16 cellular contexts compared by ENCODE assay signal in genomic region chr4:8306511-8307021, GRCh38. TPM values are rescaled to one million over a fixed set of nuclear protein-coding genes. Genes with fewer than 3 reads are reported as not detected.
DNase-seq lines count a peak whose midpoint lies in the region; ATAC-seq, FAIRE-seq and TF ChIP-seq lines count a peak whose summit lies in the region.
"Had no signal": no experiment of that assay in that cellular context is flagged by ENCODE, and none has a peak within 500 bp of the region (broad histone marks: within the 10 kb centered on the region; RNA-seq: fewer than 3 reads in every experiment).

No MANE protein-coding gene starts in this region.

- intact Hi-C loops in K562 (cut with micrococcal nuclease) (loop anchor here (10.0 kb wide), 1 partner anchor 62 kb away; no protein-coding TSS in a partner anchor), right cardiac atrium (cut with DNase I) (no loop called here), gastrocnemius medialis (cut with DNase I; ENCODE audit: low total_unique reads) (no loop called here)

- TF ChIP-seq EP300 in K562 (IDR thresholded peaks at IDR 0.05; ENCODE audit: low read length) = no peak

- no peaks in the 10 kb centered on the region; the same call in 2 of the 3 replicates for H3K36me3 Mint-ChIP-seq in GM23338 (ENCODE audit: low read depth)

- no peak for TF ChIP-seq RAD21 in K562 (CRISPR knock-in tag; conservative IDR thresholded peaks at IDR 0.05 in 1 of 2, IDR thresholded peaks at IDR 0.05 in 1 of 2)

- H3K4me2 ChIP-seq in GM23338 (no peak overlapping the region), K562 (ENCODE audit: insufficient read depth, low read length) (no peak overlapping the region)

- no TSS peak for BruUV-seq in K562 (replicated peaks; lab: Mats Ljungman, UMichigan)

- H3K4me3 Mint-ChIP-seq in GM23338 = no peak overlapping the region

- no peak; a peak in 1 of 4 replicates for TF ChIP-seq CTCF in GM23338 (conservative IDR thresholded peaks at IDR 0.05; ENCODE audit: low read depth in 2 of 2)
- TF ChIP-seq CTCF in K562 (IDR thresholded peaks at IDR 0.05 in 2 of 3, conservative IDR thresholded peaks at IDR 0.05 in 1 of 3; ENCODE audit: insufficient read depth in 2 of 3, low read depth in 1 of 3, low read length in 3 of 3) = no peak
- TF ChIP-seq CTCF in gastrocnemius medialis (IDR thresholded peaks at IDR 0.05 in 4 of 5, conservative IDR thresholded peaks at IDR 0.05 in 1 of 5) = peak in 1 of 5 experiments; percentile 12

- H3K4me1 ChIP-seq in GM23338 (ENCODE audit: insufficient read depth) = no peaks in the 10 kb centered on the region
- H3K4me1 ChIP-seq in K562 (replicated peaks in 1 of 2; ENCODE audit: control insufficient read depth in 2 of 2, insufficient read depth in 2 of 2, low read length in 2 of 2) = peaks cover 22 to 71% of the 10 kb centered on the region in 2 experiments; a peak in 4 of 5 replicates
- H3K4me1 ChIP-seq in right cardiac atrium (ENCODE audit: control insufficient read depth, insufficient read depth, low read length) = peaks cover 4% of the 10 kb centered on the region
- H3K4me1 ChIP-seq in gastrocnemius medialis = peaks cover 17 to 35% of the 10 kb centered on the region in 2 donors

- H3K9me1 ChIP-seq in K562 (ENCODE audit: control insufficient read depth, insufficient read depth, low read length) = no peaks in the 10 kb centered on the region

- no peaks in the 10 kb centered on the region for H3K9me3 Mint-ChIP-seq in GM23338

- in situ Hi-C loops in K562 (cut with MboI) (no loop called here), gastrocnemius medialis (cut with MboI; ENCODE audit: low sequenced_read_pairs in 4 of 4) (no loop called here)

- no peak for FAIRE-seq in K562 (lab: Jason Lieb, UNC)

- CTCF ChIA-PET in K562 (lab: Yijun Ruan, JAX; ENCODE audit: low intra/inter-chr PET ratio) = no interaction called here

- H3K27me3 Mint-ChIP-seq in GM23338 (ENCODE audit: insufficient read depth, low read depth, poor library complexity) = peaks cover 16% of the 10 kb centered on the region

- H3K4me3 ChIP-seq in GM23338 (no peak overlapping the region), K562 (no peak overlapping the region), right cardiac atrium (ENCODE audit: low read length) (no peak overlapping the region), gastrocnemius medialis (no peak overlapping the region)
- H3K4me3 ChIP-seq: mucosa of descending colon had no signal

- H3K27ac Mint-ChIP-seq in GM23338 = no peak overlapping the region
- H3K27ac Mint-ChIP-seq: progenitor cell of endocrine pancreas had no signal

- H3K27ac ChIP-seq in GM23338 (ENCODE audit: low read depth) (no peak overlapping the region), K562 (ENCODE audit: extremely low read depth, low read depth, low read length) (no peak overlapping the region; the same call in 2 of the 3 replicates), right cardiac atrium (ENCODE audit: low read length) (no peak overlapping the region), gastrocnemius medialis (peak overlapping the region in 3 of 4 donors; percentile 5 to 71 (median 19))

- ATAC-seq in GM23338 (peak; percentile 57), K562 (no peak), right cardiac atrium (peak; percentile 7 to 19), gastrocnemius medialis (no peak), HG03460 (IDR thresholded peaks at IDR 0.05; ENCODE audit: unreplicated experiment) (no peak), GM18520 (IDR thresholded peaks at IDR 0.05; ENCODE audit: unreplicated experiment) (no peak)
- ATAC-seq: mucosa of descending colon, Panc1 had no signal

- H3K79me2 ChIP-seq in GM23338 (replicated peaks; ENCODE audit: insufficient read depth) (no peaks in the 10 kb centered on the region), K562 (ENCODE audit: control insufficient read depth, insufficient read depth, low read length) (no peaks in the 10 kb centered on the region)

- POLR2A ChIA-PET in K562 (lab: Yijun Ruan, JAX) = interaction anchor here (0.6 to 1.2 kb wide), 4 partner anchors 11 to 53 kb away, joined by 3 to 6 read pairs (median 4); no protein-coding TSS in a partner anchor

- H3K9me2 ChIP-seq in GM23338 (ENCODE audit: insufficient read depth) = no peaks in the 10 kb centered on the region

- H3K4me1 Mint-ChIP-seq in GM23338 = peaks cover 4% of the 10 kb centered on the region; the same call in 2 of the 3 replicates

- 63% methylated on average over 11 of the region's 16 CpGs for WGBS in K562 (ENCODE audit: insufficient coverage, low coverage, missing lambda C conversion rate)
- 35% methylated on average over 16 of the region's 16 CpGs for WGBS in right cardiac atrium

- H3K27me3 ChIP-seq in GM23338 (ENCODE audit: insufficient read depth) (no peaks in the 10 kb centered on the region), K562 (ENCODE audit: control insufficient read depth in 2 of 2, insufficient read depth in 2 of 2, low read length in 2 of 2) (peaks cover 0 to 3% of the 10 kb centered on the region in 2 experiments; a peak in 1 of 5 replicates), right cardiac atrium (ENCODE audit: control insufficient read depth, insufficient read depth) (no peaks in the 10 kb centered on the region), gastrocnemius medialis (no peaks in the 10 kb centered on the region)

- H3F3A ChIP-seq in GM23338 (replicated peaks; ENCODE audit: low read depth) = no peaks in the 10 kb centered on the region

- DNase-seq in GM23338 (ENCODE audit: low spot score) = peak; percentile 20
- DNase-seq in K562 (ENCODE audit: extremely low read depth in 1 of 4, low spot score in 3 of 4) = peak in 1 of 4 experiments; percentile 19
- DNase-seq in right cardiac atrium = peak in 2 of 3 donors; percentile 80
- DNase-seq in gastrocnemius medialis = peak in 1 of 2 donors; percentile 30
- no peak for DNase-seq in NCI-H1048 (lab: John Stamatoyannopoulos, UW)
- DNase-seq in activated CD4-positive, alpha-beta T cell treated with anti-CD3 and anti-CD28 coated beads for 48 hours = no peak
- DNase-seq: activated CD4-positive, alpha-beta T cell treated with anti-CD3 and anti-CD28 coated beads for 4 hours; mucosa of descending colon; NCI-H1694; NCI-H69; stimulated activated CD4-positive, alpha-beta T cell treated with anti-CD3 and anti-CD28 coated beads, Interleukin-2, amount 100 ng/mL, for 24 hours; T-helper 1 cell had no signal

- no peaks in the 10 kb centered on the region for H3K36me3 ChIP-seq in GM23338 (ENCODE audit: insufficient read depth)
- H3K36me3 ChIP-seq in K562 (ENCODE audit: control insufficient read depth, insufficient read depth, low read length) = no peaks in the 10 kb centered on the region
- no peaks in the 10 kb centered on the region for H3K36me3 ChIP-seq in gastrocnemius medialis

- no peak for TF ChIP-seq POLR2A in K562 (conservative IDR thresholded peaks at IDR 0.05)
- no peak for TF ChIP-seq POLR2A in gastrocnemius medialis (IDR thresholded peaks at IDR 0.05)

- no peaks in the 10 kb centered on the region; the same call in 1 of the 2 replicates for H3K9me3 ChIP-seq in K562 (replicated peaks; ENCODE audit: control insufficient read depth, insufficient read depth, low read depth, low read length)
- H3K9me3 ChIP-seq in right cardiac atrium (ENCODE audit: control insufficient read depth, low read length) = no peaks in the 10 kb centered on the region
- no peaks in the 10 kb centered on the region for H3K9me3 ChIP-seq in gastrocnemius medialis
- H3K9me3 ChIP-seq: mucosa of descending colon had no signal

- H3K9ac ChIP-seq in K562 (ENCODE audit: insufficient read depth in 1 of 2, low read depth in 2 of 2, low read length in 2 of 2) = peak overlapping the region in 1 of 2 experiments; percentile 32; a peak in 1 of 4 replicates

- H2AFZ ChIP-seq in GM23338 = no peak overlapping the region
- H2AFZ ChIP-seq in K562 (ENCODE audit: low read depth, low read length) = no peak overlapping the region

- H4K20me1 ChIP-seq in GM23338 (replicated peaks; ENCODE audit: insufficient read depth) (no peaks in the 10 kb centered on the region), K562 (replicated peaks; ENCODE audit: control insufficient read depth, insufficient read depth, low read length) (0 out of 2 replicates have a peak, but pooled peaks cover 3% of the 10 kb centered on the region)

TF ChIP-seq in GM23338, 12 proteins besides CTCF, POLR2A, EP300 and RAD21 (continues in another document):
- TF ChIP-seq EZH2 (IDR thresholded peaks at IDR 0.05; ENCODE audit: low read depth, unreplicated experiment) = no peak

RNA-seq across cellular contexts. Expression of gene HTRA3, which starts 37.0 kb away (rescaled TPM):
- 1.8 and 3.6 TPM in 2 replicates for total RNA-seq in GM23338 (2014; rRNA removed; shearing (Covaris generic))
- 1.3 and 1.4 TPM in 2 replicates for polyA plus RNA-seq in GM23338 (2016; fragmentation: Nextera tagmentation; extraction: Ambion mirVana)
- total RNA-seq in K562 (2011; cell fraction: chromatin; rRNA removed; ENCODE audit: low replicate concordance) = 0.14 TPM in 1 of 2 replicates, not detected in the other
- 0.17 and 0.53 TPM in 2 replicates for total RNA-seq in K562 (2011; cell fraction: nucleolus; rRNA removed)
- 0.15 TPM in 1 of 2 replicates, not detected in the other for total RNA-seq in K562 (2011; cell fraction: nucleoplasm; rRNA removed)
- total RNA-seq in K562 (2014; rRNA removed) = not detected in 2 replicates
- total RNA-seq in K562 (2014; rRNA removed; fragmentation: Illumina TruSeq; extraction: Trizol) = not detected in 2 replicates
- not detected in 2 replicates for total RNA-seq in K562 (2015; rRNA removed; fragmentation: Illumina TruSeq; extraction: Trizol)
- 0.16 TPM in 1 of 2 replicates, not detected in the other for total RNA-seq in K562 (2021)
- 0.04 and 0.18 TPM in 2 replicates for polyA plus RNA-seq in K562 (2011; rRNA removed)
- 0.09 and 0.10 TPM in 2 replicates for polyA plus RNA-seq in K562 (2011; cell fraction: cytosol; rRNA removed)
- 0.14 and 0.15 TPM in 2 replicates for polyA plus RNA-seq in K562 (2011; cell fraction: nucleus; rRNA removed)
- polyA plus RNA-seq in K562 (2012) = 0.20 and 0.42 TPM in 2 replicates
- polyA plus RNA-seq in K562 (2014; fragmentation: Illumina TruSeq; extraction: Trizol) = 0.07 TPM in 1 of 2 replicates, not detected in the other
- not detected for polyA plus RNA-seq in K562 (2014; fragmentation: Nextera tagmentation; extraction: Ambion mirVana)
- not detected in 2 replicates for polyA plus RNA-seq in K562 (2014; rRNA removed)
- polyA minus RNA-seq in K562 (2011; rRNA and poly(A)+ RNA removed) = not detected in 2 replicates
- polyA minus RNA-seq in K562 (2011; cell fraction: cytosol; rRNA and poly(A)+ RNA removed) = not detected in 2 replicates
- 0.11 TPM in 1 of 2 replicates, not detected in the other for polyA minus RNA-seq in K562 (2011; cell fraction: nucleus; rRNA and poly(A)+ RNA removed)
- total RNA-seq in right cardiac atrium = 100 to 1,000 TPM in 2 of 4 donors, 10 to 100 TPM in 2; 52.8 to 133 (median 96.0) TPM
- 80.6 TPM for polyA plus RNA-seq in right cardiac atrium
- 10 to 100 TPM in 3 of 4 donors, 1 to 10 TPM in 1; 8.4 to 22.2 (median 16.0) TPM for total RNA-seq in gastrocnemius medialis

Comparison
In these comparisons a context has a peak if more than half of its experiments do, and no peak if none do; other contexts are left out.
1. ATAC-seq: peak in GM23338 (single experiment) and right cardiac atrium (2 of 2); none in K562 (single experiment), gastrocnemius medialis (0 of 2), HG03460 (single experiment) and GM18520 (single experiment).
2. DNase-seq: peak in GM23338 (single experiment) and right cardiac atrium (2 of 3); none in NCI-H1048 (single experiment) and activated CD4-positive, alpha-beta T cell treated with anti-CD3 and anti-CD28 coated beads for 48 hours (single experiment).
3. H3K27ac ChIP-seq: peak in gastrocnemius medialis (3 of 4); none in GM23338 (single experiment), K562 (single experiment) and right cardiac atrium (single experiment).